In the genomic region with DNA sequence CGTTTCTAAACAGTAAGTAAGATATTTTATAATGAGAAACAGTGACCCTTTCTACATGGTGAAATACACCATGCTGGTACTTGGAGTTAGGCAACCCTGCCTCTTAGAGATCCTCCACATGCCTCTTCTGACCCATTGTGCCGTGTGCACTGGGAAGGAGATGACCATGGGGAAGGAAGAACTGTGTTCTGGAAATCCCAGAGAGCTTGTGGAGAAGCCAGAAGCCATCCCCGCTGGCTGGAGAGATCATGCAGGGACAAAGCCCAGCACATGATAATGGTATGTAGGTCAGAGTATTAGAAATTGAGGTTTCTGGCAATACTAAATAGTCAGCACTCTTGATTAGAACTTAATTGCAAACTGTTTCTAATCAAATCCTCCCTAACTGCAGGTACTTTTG, we compare ENCODE assay signal across 1 cellular context.
TF ChIP-seq lines count a peak whose summit lies in the region.

No MANE protein-coding gene starts in this region.

TF ChIP-seq in H1, 55 proteins besides CTCF, POLR2A, EP300 and RAD21 (continued from another document):
- no peak for TF ChIP-seq SAP30 (IDR thresholded peaks at IDR 0.05; ENCODE audit: insufficient read depth, insufficient replicate concordance, low read length)
- no peak for TF ChIP-seq CHD1 (IDR thresholded peaks at IDR 0.05; ENCODE audit: low read depth, low read length)
- TF ChIP-seq, protein P1, sequence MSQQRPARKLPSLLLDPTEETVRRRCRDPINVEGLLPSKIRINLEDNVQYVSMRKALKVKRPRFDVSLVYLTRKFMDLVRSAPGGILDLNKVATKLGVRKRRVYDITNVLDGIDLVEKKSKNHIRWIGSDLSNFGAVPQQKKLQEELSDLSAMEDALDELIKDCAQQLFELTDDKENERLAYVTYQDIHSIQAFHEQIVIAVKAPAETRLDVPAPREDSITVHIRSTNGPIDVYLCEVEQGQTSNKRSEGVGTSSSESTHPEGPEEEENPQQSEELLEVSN (IDR thresholded peaks at IDR 0.05): no peak
- TF ChIP-seq, protein P2, sequence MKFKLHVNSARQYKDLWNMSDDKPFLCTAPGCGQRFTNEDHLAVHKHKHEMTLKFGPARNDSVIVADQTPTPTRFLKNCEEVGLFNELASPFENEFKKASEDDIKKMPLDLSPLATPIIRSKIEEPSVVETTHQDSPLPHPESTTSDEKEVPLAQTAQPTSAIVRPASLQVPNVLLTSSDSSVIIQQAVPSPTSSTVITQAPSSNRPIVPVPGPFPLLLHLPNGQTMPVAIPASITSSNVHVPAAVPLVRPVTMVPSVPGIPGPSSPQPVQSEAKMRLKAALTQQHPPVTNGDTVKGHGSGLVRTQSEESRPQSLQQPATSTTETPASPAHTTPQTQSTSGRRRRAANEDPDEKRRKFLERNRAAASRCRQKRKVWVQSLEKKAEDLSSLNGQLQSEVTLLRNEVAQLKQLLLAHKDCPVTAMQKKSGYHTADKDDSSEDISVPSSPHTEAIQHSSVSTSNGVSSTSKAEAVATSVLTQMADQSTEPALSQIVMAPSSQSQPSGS (IDR thresholded peaks at IDR 0.05; ENCODE audit: low read length): no peak
- TF ChIP-seq SIRT6 (IDR thresholded peaks at IDR 0.05; ENCODE audit: low read length): no peak
- no peak for TF ChIP-seq BCL11A (IDR thresholded peaks at IDR 0.05; ENCODE audit: low read depth in 2 of 2, low read length in 2 of 2)
- no peak for TF ChIP-seq BACH1 (IDR thresholded peaks at IDR 0.05; ENCODE audit: low read length)
- no peak for TF ChIP-seq HDAC2 (IDR thresholded peaks at IDR 0.05; ENCODE audit: borderline replicate concordance in 1 of 2, low read depth in 2 of 2, low read length in 2 of 2)
- TF ChIP-seq RNF2 (IDR thresholded peaks at IDR 0.05; ENCODE audit: borderline replicate concordance, low read depth, low read length, missing control alignments, poor library complexity, severe bottlenecking): no peak
- TF ChIP-seq RXRA (IDR thresholded peaks at IDR 0.05; ENCODE audit: insufficient read depth, low read depth, low read length): no peak
- no peak for TF ChIP-seq MAFK (IDR thresholded peaks at IDR 0.05; ENCODE audit: low read depth, low read length)
- no peak for TF ChIP-seq TBP (IDR thresholded peaks at IDR 0.05; ENCODE audit: low read depth, low read length)
- TF ChIP-seq TCF12 (IDR thresholded peaks at IDR 0.05; ENCODE audit: low read depth, low read length): no peak
TF ChIP-seq in H1: peak in this region for 0.
